In genomic region chr16:86337581-86338402, GRCh38 we compare ENCODE assay signal across 18 cellular contexts.
"Had no signal": no experiment of that assay in that cellular context is flagged by ENCODE, and none has a peak within 500 bp of the region (broad histone marks: within the 10 kb centered on the region; RNA-seq: fewer than 3 reads in every experiment).

No MANE protein-coding gene starts in this region.

- FAIRE-seq: keratinocyte had no signal

- H3K27ac Mint-ChIP-seq: activated naive CD8-positive, alpha-beta T cell; nephron; T-helper 17 cell had no signal

- H3K27me3 ChIP-seq: right atrium auricular region, upper lobe of right lung had no signal

- H3K4me3 ChIP-seq: cardiac muscle cell, lung, prostate gland, right atrium auricular region, skin epidermis, stomach, upper lobe of right lung had no signal

- DNase-seq: activated CD4-positive, alpha-beta T cell treated with anti-CD3 and anti-CD28 coated beads, Interleukin-2, amount 50 U/mL, for 48 hours; activated T-cell treated with anti-CD3 and anti-CD28 coated beads for 4 hours; foreskin melanocyte; midbrain; stimulated activated CD4-positive, alpha-beta T cell treated with anti-CD3 and anti-CD28 coated beads, Interleukin-15, amount 100 ng/mL, for 24 hours; stimulated activated CD4-positive, alpha-beta T cell treated with anti-CD3 and anti-CD28 coated beads, Interleukin-2, amount 100 ng/mL, for 48 hours; stomach; T-helper 17 cell; upper lobe of right lung; WERI-Rb-1 had no signal

- H3K4me1 ChIP-seq: prostate gland had no signal

- ATAC-seq: T-helper 17 cell, upper lobe of right lung had no signal

- H3K27ac ChIP-seq: cardiac muscle cell, prostate gland, right atrium auricular region, skin epidermis, stomach, upper lobe of right lung, WERI-Rb-1 had no signal

- H3K9me3 ChIP-seq: prostate gland, right atrium auricular region, stomach, upper lobe of right lung had no signal

- H3K4me1 Mint-ChIP-seq: T-helper 17 cell had no signal

- H3K36me3 Mint-ChIP-seq: activated naive CD8-positive, alpha-beta T cell had no signal

- H3K9me3 Mint-ChIP-seq: nephron had no signal

- H3K36me3 ChIP-seq: cardiac muscle cell, prostate gland, right atrium auricular region, stomach, upper lobe of right lung, WERI-Rb-1 had no signal

- H3K4me3 Mint-ChIP-seq: activated naive CD8-positive, alpha-beta T cell; nephron; T-helper 17 cell had no signal
